ENCODE assay signal across 8 cellular contexts in the genomic region with DNA sequence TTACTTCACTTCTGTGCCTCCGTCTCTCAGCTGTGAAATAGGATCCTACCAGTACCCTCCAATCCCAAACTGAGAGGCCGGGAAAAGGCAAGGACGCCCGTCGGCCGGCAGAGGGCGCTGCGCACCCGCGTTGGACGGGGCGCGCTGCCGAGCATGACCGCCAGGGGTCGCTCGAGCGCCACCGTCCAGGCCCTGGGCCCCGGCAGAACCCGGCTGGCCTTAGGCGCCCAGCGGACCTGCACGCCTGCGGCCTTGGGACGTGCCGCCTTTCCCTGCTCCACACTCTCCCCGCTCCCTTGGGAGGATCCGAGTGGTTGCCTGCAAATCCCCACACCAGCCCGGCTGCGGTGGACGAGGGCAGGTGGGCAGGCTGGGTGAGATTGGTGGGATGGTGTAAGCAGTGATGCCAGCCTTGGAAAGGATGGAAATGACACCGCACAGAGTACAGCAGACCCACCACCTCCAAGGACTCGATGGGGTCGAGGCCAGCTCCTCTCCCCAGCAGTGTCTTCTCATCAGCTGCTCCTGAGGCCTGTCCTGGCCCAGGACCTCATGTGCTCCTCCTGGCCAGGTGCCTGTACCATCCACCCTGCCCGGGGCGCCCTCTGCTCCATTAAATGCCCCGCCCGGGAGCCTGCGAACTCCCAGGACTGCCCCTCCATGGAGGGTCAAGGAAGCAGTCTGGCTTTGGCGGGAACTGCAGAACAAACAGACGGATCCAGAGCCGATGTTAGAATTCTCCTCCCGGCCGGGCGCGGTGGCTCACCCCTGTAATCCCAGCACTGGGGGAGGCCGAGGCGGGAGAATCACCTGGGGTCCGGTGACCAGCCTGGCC. TPM values are rescaled to one million over a fixed set of nuclear protein-coding genes. Genes with fewer than 3 reads are reported as not detected.
A peak's percentile ranks its signal among the peaks of the same experiment; 100 is the strongest.
DNase-seq lines count a peak whose midpoint lies in the region; ATAC-seq and TF ChIP-seq lines count a peak whose summit lies in the region.

No MANE protein-coding gene starts in this region.

- DNase-seq in DND-41 (peak; percentile 67), SHP77 (lab: John Stamatoyannopoulos, UW) (peak; percentile 43 to 53), ovary (peak; percentile 61 to 88 (median 74)), upper lobe of right lung (peak; percentile 85)
- DNase-seq in activated naive CD4-positive, alpha-beta T cell treated with Interleukin-2 at 50 U/mL for 16 hours = peak; percentile 68

- H3K4me2 ChIP-seq in DND-41 (ENCODE audit: insufficient read depth, low read length) = peak overlapping the region; percentile 61
- H3K4me2 ChIP-seq in KMS-11 = peak overlapping the region; percentile 85

- H3K9me3 ChIP-seq in DND-41 (ENCODE audit: insufficient read depth, low read length, severe bottlenecking) (no peaks in the 10 kb centered on the region), gastroesophageal sphincter (no peaks in the 10 kb centered on the region), ovary (no peaks in the 10 kb centered on the region), upper lobe of right lung (no peaks in the 10 kb centered on the region)

- TF ChIP-seq EP300 in gastroesophageal sphincter (IDR thresholded peaks at IDR 0.05) (no peak), ovary (IDR thresholded peaks at IDR 0.05) (no peak)

- H3K4me3 ChIP-seq in DND-41 (ENCODE audit: low read depth in 1 of 2, low read length in 2 of 2) (peak overlapping the region in 1 of 2 experiments; percentile 30; a peak in 1 of 4 replicates), KMS-11 (IDR thresholded peaks at IDR 0.05; ENCODE audit: insufficient read depth, low read depth, low read length) (no peak overlapping the region), gastroesophageal sphincter (peak overlapping the region in 1 of 2 donors; percentile 0), ovary (no peak overlapping the region), upper lobe of right lung (no peak overlapping the region)

- TF ChIP-seq CTCF in DND-41 (IDR thresholded peaks at IDR 0.05; ENCODE audit: borderline replicate concordance, extremely low read depth, low read length, poor library complexity, severe bottlenecking) (peak; percentile 100), KMS-11 (conservative IDR thresholded peaks at IDR 0.05; ENCODE audit: low read depth, low read length) (peak; percentile 100), gastroesophageal sphincter (IDR thresholded peaks at IDR 0.05) (peak in 3 of 4 experiments; percentile 100), ovary (IDR thresholded peaks at IDR 0.05) (peak; percentile 99 to 100 (median 100)), upper lobe of right lung (IDR thresholded peaks at IDR 0.05) (peak; percentile 100)

- H3K4me1 ChIP-seq in DND-41 (ENCODE audit: insufficient read depth, low read length) (peaks cover 9% of the 10 kb centered on the region), KMS-11 (ENCODE audit: low read depth, poor library complexity, severe bottlenecking) (peaks cover 6% of the 10 kb centered on the region), gastroesophageal sphincter (peaks cover 0 to 19% (median 8%) of the 10 kb centered on the region in 3 donors), ovary (ENCODE audit: insufficient read depth) (no peaks in the 10 kb centered on the region), upper lobe of right lung (no peaks in the 10 kb centered on the region)

- ATAC-seq in DND-41 (ENCODE audit: insufficient read depth, low read depth) = peak; percentile 80
- peak; percentile 69 for ATAC-seq in GM21737 (IDR thresholded peaks at IDR 0.05; ENCODE audit: unreplicated experiment)
- peak; percentile 88 for ATAC-seq in gastroesophageal sphincter
- peak; percentile 99 for ATAC-seq in upper lobe of right lung

- H4K20me1 ChIP-seq in DND-41 (ENCODE audit: insufficient read depth, low read length) (no peaks in the 10 kb centered on the region), KMS-11 (ENCODE audit: insufficient read depth) (no peaks in the 10 kb centered on the region)

- H3K36me3 ChIP-seq in DND-41 (ENCODE audit: insufficient read depth, low read length) (no peaks in the 10 kb centered on the region), KMS-11 (ENCODE audit: insufficient read depth) (no peaks in the 10 kb centered on the region), gastroesophageal sphincter (no peaks in the 10 kb centered on the region), ovary (no peaks in the 10 kb centered on the region), upper lobe of right lung (no peaks in the 10 kb centered on the region)

- H3K27ac ChIP-seq in DND-41 (ENCODE audit: low read length) (peak overlapping the region; percentile 27; the same call in 1 of the 2 replicates), KMS-11 (no peak overlapping the region), gastroesophageal sphincter (peak overlapping the region in 1 of 4 donors; percentile 5), ovary (no peak overlapping the region), upper lobe of right lung (no peak overlapping the region)

- H3K27me3 ChIP-seq in DND-41 (ENCODE audit: insufficient read depth, low read length, poor library complexity) = no peaks in the 10 kb centered on the region
- no peaks in the 10 kb centered on the region for H3K27me3 ChIP-seq in KMS-11 (ENCODE audit: insufficient read depth, low read depth)
- no peaks in the 10 kb centered on the region for H3K27me3 ChIP-seq in gastroesophageal sphincter
- H3K27me3 ChIP-seq in ovary = no peaks in the 10 kb centered on the region
- no peaks in the 10 kb centered on the region for H3K27me3 ChIP-seq in upper lobe of right lung

- H2AFZ ChIP-seq in DND-41 (ENCODE audit: low read depth, low read length) (peak overlapping the region; percentile 89), KMS-11 (ENCODE audit: low read depth) (peak overlapping the region; percentile 96)

- H3K79me2 ChIP-seq in DND-41 (ENCODE audit: insufficient read depth, low read length) (no peaks in the 10 kb centered on the region), KMS-11 (ENCODE audit: insufficient read depth, low read depth) (no peaks in the 10 kb centered on the region)

- intact Hi-C loops in ovary (cut with DNase I) (loop anchor here (2.0 to 10.0 kb wide), 8 partner anchors 70 to 502 kb away; no protein-coding TSS in a partner anchor), upper lobe of right lung (cut with DNase I) (loop anchor here (5.0 kb wide), 2 partner anchors 437 to 502 kb away; no protein-coding TSS in a partner anchor)

- WGBS in gastroesophageal sphincter (ENCODE audit: low coverage in 1 of 2), 2 donors = 2 to 50% methylated on average over 2 to 27 of the region's 50 CpGs
- 23 to 27% (median 26%) methylated on average over 48 to 50 of the region's 50 CpGs for WGBS in ovary, 3 donors

- H3K9ac ChIP-seq in DND-41 (ENCODE audit: low read depth, low read length) (peak overlapping the region; percentile 34; the same call in 1 of the 2 replicates), KMS-11 (no peak overlapping the region)

- TF ChIP-seq POLR2A in gastroesophageal sphincter (IDR thresholded peaks at IDR 0.05) = no peak
- peak; percentile 62 for TF ChIP-seq POLR2A in ovary (IDR thresholded peaks at IDR 0.05)

RNA-seq across cellular contexts. Expression of gene LBR, which starts 47.4 kb away (rescaled TPM):
- total RNA-seq in gastroesophageal sphincter (100 to 1,000 TPM in 1 of 4 donors, 10 to 100 TPM in 3; 78.2 to 139 (median 92.8) TPM), ovary (10 to 100 TPM; 26.3 to 60.9 (median 48.6) TPM), upper lobe of right lung (55.2 TPM)
- 10 to 100 TPM; 22.4 to 37.4 TPM for polyA plus RNA-seq in ovary
